Comparison of ENCODE assay signal across 2 cellular contexts in the genomic region with DNA sequence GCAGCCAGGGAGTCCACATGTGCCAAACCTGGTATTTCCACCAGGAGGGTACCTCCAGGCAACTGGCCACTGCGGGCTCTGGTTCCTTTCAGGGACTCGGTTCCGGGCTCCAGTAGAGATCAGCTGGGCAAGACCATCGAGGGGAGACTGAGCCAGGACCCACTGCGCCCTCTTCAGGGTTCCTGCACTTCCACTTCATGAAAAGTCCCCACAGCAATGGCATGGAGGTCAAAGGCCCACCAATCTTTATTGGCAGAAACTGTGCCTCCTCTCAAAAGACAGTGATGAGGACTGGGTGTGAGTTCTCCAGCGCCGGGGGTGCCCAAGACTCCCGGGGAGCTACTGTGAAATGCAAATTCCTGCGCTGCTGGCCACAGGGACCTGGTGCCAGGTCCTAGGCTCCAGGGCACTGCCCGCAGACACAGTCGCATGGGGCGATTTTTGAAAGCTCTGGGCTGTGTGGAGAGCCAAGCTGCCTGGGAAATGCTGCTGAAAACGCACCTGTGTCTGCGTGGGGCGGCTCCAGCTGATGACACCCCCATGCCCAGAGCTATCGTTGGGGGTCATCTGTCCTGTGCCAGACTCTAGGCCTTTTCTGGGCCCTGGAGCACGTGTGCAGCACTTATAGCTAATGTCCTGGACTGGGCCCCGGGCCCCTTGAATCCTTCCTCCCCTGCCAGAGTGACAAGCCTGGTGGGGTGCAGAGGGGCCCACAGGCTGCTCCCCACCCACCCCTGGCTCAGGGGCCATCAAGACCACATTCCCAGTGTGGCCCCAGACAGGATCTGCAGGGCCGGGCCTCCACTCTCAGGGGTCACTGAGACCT.
TF ChIP-seq lines count a peak whose summit lies in the region.

No MANE protein-coding gene starts in this region.

TF ChIP-seq in HepG2, 621 proteins besides CTCF, POLR2A, EP300 and RAD21 (continued from another document):
- TF ChIP-seq, protein P1, sequence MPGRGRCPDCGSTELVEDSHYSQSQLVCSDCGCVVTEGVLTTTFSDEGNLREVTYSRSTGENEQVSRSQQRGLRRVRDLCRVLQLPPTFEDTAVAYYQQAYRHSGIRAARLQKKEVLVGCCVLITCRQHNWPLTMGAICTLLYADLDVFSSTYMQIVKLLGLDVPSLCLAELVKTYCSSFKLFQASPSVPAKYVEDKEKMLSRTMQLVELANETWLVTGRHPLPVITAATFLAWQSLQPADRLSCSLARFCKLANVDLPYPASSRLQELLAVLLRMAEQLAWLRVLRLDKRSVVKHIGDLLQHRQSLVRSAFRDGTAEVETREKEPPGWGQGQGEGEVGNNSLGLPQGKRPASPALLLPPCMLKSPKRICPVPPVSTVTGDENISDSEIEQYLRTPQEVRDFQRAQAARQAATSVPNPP (CRISPR knock-in tag; IDR thresholded peaks at IDR 0.05) = no peak
- TF ChIP-seq ZNF724P (CRISPR knock-in tag; IDR thresholded peaks at IDR 0.05; ENCODE audit: borderline replicate concordance) (no peak), NCOA5 (CRISPR knock-in tag; IDR thresholded peaks at IDR 0.05) (no peak)

TF ChIP-seq in neural cell, 6 proteins besides CTCF, POLR2A, EP300 and RAD21 (continued from another document):
- TF ChIP-seq REST (IDR thresholded peaks at IDR 0.05; ENCODE audit: borderline replicate concordance) (no peak), MXI1 (conservative IDR thresholded peaks at IDR 0.05; ENCODE audit: poor library complexity, severe bottlenecking) (no peak)
TF ChIP-seq in neural cell: peak in this region for 0.
